ENCODE assay signal across 9 cellular contexts in the genomic region with DNA sequence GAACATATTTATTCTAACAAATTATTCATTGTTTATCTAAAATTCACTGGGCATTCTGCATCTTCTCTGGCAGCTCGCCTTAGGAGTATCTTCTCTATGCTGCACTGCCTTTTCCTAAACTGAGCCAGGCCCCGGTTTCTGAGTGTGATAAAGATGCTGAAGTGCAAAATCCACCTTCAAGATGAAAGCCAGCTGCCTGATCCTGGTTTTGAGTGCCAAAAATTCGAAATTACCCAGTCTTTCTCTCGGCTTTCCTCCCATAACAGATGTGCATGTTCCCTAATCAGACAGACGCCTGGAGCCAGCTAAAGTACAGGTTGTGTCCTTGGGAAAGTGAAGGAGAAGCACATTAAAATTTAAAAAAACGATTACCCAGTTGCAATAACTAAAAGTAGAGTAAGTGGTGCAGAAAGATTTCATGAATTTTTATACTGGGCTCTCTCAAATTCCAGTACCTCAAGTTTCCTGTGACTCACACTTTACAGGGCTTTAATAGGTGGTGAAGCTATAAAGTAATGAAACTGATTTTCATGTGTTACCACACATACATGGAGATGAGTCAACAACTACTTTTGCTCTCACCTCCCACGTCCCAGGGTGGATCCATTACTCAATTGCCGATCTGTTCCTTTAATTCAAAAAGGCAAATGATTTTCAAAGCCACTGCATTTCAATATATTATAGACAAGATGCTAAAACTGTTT.
DNase-seq lines count a peak whose midpoint lies in the region; ATAC-seq lines count a peak whose summit lies in the region.
"Had no signal": no experiment of that assay in that cellular context is flagged by ENCODE, and none has a peak within 500 bp of the region (broad histone marks: within the 10 kb centered on the region; RNA-seq: fewer than 3 reads in every experiment).

No MANE protein-coding gene starts in this region.

- ATAC-seq in GM18498 (IDR thresholded peaks at IDR 0.05; ENCODE audit: unreplicated experiment) (peak; percentile 80), HG02678 (IDR thresholded peaks at IDR 0.05; ENCODE audit: unreplicated experiment) (peak; percentile 81), left lobe of liver (no peak)

- no peaks in the 10 kb centered on the region for H3K9me3 ChIP-seq in SJSA1 (replicated peaks)

- H3K36me3 ChIP-seq in SJSA1: no peaks in the 10 kb centered on the region

- no peak overlapping the region for H3K4me3 ChIP-seq in SJSA1

- DNase-seq in SJSA1 (ENCODE audit: low read depth in 1 of 2, low spot score in 2 of 2): peak in 1 of 2 experiments; percentile 45
- peak; percentile 61 for DNase-seq in epidermal melanocyte (ENCODE audit: insufficient read length, low spot score)
- peak; percentile 80 for DNase-seq in stimulated activated CD4-positive, alpha-beta T cell treated with anti-CD3 and anti-CD28 coated beads, Interleukin-15, amount 100 ng/mL, for 24 hours
- DNase-seq in left lobe of liver (ENCODE audit: low spot score): no peak
- DNase-seq in GDM1 (lab: John Stamatoyannopoulos, UW): no peak
- no peak for DNase-seq in NCI-H69 (lab: John Stamatoyannopoulos, UW)
- DNase-seq: T-cell had no signal

- H3K27ac ChIP-seq in SJSA1: peak overlapping the region; percentile 70

- peaks cover 14% of the 10 kb centered on the region for H3K4me1 ChIP-seq in SJSA1 (replicated peaks)

- H3K27me3 ChIP-seq in SJSA1 (replicated peaks): no peaks in the 10 kb centered on the region

Comparison
In these comparisons a context has a peak if more than half of its experiments do, and no peak if none do; other contexts are left out.
1. DNase-seq: peak in epidermal melanocyte (single experiment) and stimulated activated CD4-positive, alpha-beta T cell treated with anti-CD3 and anti-CD28 coated beads, Interleukin-15, amount 100 ng/mL, for 24 hours (single experiment); none in left lobe of liver (single experiment), GDM1 (single experiment) and NCI-H69 (single experiment).